ENCODE assay signal across 8 cellular contexts in the genomic region with DNA sequence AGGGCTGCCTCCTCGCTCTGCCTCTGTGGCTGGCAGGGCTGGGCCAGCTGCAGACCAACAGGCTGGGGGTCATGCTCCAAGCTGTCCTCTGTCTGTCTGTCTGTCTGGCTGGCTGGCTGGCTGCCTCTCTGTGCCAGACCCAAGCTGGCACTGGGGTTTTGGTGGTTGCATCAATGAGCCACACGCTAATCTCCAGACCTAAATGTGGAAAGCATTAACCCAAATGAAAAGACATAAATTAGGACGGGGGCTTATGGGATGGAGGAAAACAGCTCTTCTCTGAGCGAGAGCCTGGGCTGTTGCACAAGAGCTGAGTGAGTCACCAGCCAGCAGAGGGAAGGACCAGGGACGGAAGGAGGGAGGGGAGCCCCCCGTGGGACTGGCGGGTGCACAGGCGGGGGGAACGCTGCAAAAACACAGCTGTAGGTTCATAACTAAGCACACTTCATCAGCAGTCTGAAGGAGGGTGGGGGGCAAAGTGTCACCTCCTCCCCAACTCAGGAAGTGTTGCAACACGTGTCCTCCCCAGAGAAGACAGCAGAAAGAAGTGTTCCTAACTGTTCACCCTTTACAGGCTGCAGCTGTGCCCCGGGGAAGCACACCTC.
A peak's percentile ranks its signal among the peaks of the same experiment; 100 is the strongest.
DNase-seq lines count a peak whose midpoint lies in the region; ATAC-seq, FAIRE-seq and TF ChIP-seq lines count a peak whose summit lies in the region.

No MANE protein-coding gene starts in this region.

- H3K9me3 ChIP-seq in kidney (ENCODE audit: control insufficient read depth in 1 of 2, low read length in 2 of 2): no peaks in the 10 kb centered on the region

- H3K9me3 Mint-ChIP-seq in T-cell: no peaks in the 10 kb centered on the region

- peak; percentile 47 for ATAC-seq in HG03064 (IDR thresholded peaks at IDR 0.05; ENCODE audit: low read depth, unreplicated experiment)
- peak; percentile 78 to 91 (median 88) for ATAC-seq in T-cell (replicated peaks in 1 of 4)

- peak overlapping the region; percentile 57 to 65 (median 61) for H3K4me3 Mint-ChIP-seq in T-cell

- no peak overlapping the region for H3K9ac ChIP-seq in kidney (ENCODE audit: low read length in 2 of 2)

- H3K36me3 ChIP-seq in kidney (ENCODE audit: control insufficient read depth in 1 of 2, insufficient read depth in 2 of 2, low read length in 2 of 2): no peaks in the 10 kb centered on the region

- H3K4me1 ChIP-seq in kidney (ENCODE audit: control insufficient read depth in 1 of 2, insufficient read depth in 1 of 2, low read depth in 1 of 2, low read length in 2 of 2): peaks cover 0 to 2% of the 10 kb centered on the region in 2 donors

- in situ Hi-C loops in astrocyte of the spinal cord (cut with HindIII; ENCODE audit: low sequenced_read_pairs): no loop called here

- peak overlapping the region; percentile 89 to 91 for H3K27ac Mint-ChIP-seq in T-cell

- CTCF ChIA-PET in T-cell (lab: Charles Lee): interaction anchor here in 1 of 2 donors (0.5 kb wide), 1 partner anchor 83 kb away, joined by 6 read pairs; a partner anchor contains a TSS

- H3K4me3 ChIP-seq in astrocyte of the spinal cord (ENCODE audit: low read depth, low read length) (no peak overlapping the region), kidney (ENCODE audit: low read length in 2 of 2) (no peak overlapping the region)

- peaks cover 45 to 73% (median 63%) of the 10 kb centered on the region in 3 donors for H3K4me1 Mint-ChIP-seq in T-cell

- no peak for FAIRE-seq in kidney (lab: Jason Lieb, UNC)

- POLR2A ChIA-PET in T-cell (lab: Charles Lee): interaction anchor here in 1 of 2 donors (0.6 kb wide), 1 partner anchor 83 kb away, joined by 3 read pairs; a partner anchor contains a TSS

- H3K27me3 Mint-ChIP-seq in T-cell: peaks cover 0 to 10% of the 10 kb centered on the region in 2 donors

- DNase-seq in EH (ENCODE audit: low read depth) (peak; percentile 95), T-cell (peak; percentile 27 to 88 (median 74)), astrocyte of the spinal cord (ENCODE audit: low read depth, low spot score) (peak; percentile 95), kidney (peak; percentile 97), NCI-H774 (lab: John Stamatoyannopoulos, UW) (no peak), NCI-H187 (lab: John Stamatoyannopoulos, UW) (no peak)
- peak; percentile 5 to 13 for DNase-seq in stimulated activated CD4-positive, alpha-beta T cell treated with anti-CD3 and anti-CD28 coated beads, Interleukin-15, amount 100 ng/mL, for 1 hour (ENCODE audit: low read depth in 1 of 2, low spot score in 1 of 2)

- TF ChIP-seq CTCF in astrocyte of the spinal cord (IDR thresholded peaks at IDR 0.05; ENCODE audit: low read depth, low read length): no peak
- TF ChIP-seq CTCF in kidney (IDR thresholded peaks at IDR 0.05; ENCODE audit: borderline replicate concordance, extremely low read depth, insufficient read depth): no peak

- intact Hi-C loops in kidney (cut with DNase I): no loop called here

- peak overlapping the region; percentile 48 to 71 for H3K27ac ChIP-seq in kidney (ENCODE audit: low read depth in 2 of 2, low read length in 2 of 2)

- no peaks in the 10 kb centered on the region for H3K36me3 Mint-ChIP-seq in T-cell

Comparison
In these comparisons a context has a peak if more than half of its experiments do, and no peak if none do; other contexts are left out.
1. DNase-seq: peak in EH (single experiment), T-cell (34 of 34), astrocyte of the spinal cord (single experiment), kidney (single experiment) and stimulated activated CD4-positive, alpha-beta T cell treated with anti-CD3 and anti-CD28 coated beads, Interleukin-15, amount 100 ng/mL, for 1 hour (2 of 2); none in NCI-H774 (single experiment) and NCI-H187 (0 of 2).